ENCODE assay signal across 25 cellular contexts in genomic region chr4:187782425-187782824, GRCh38.
"Had no signal": no experiment of that assay in that cellular context is flagged by ENCODE, and none has a peak within 500 bp of the region (broad histone marks: within the 10 kb centered on the region; RNA-seq: fewer than 3 reads in every experiment).

No MANE protein-coding gene starts in this region.

- H3K4me1 ChIP-seq: esophagus squamous epithelium, heart right ventricle, thyroid gland, upper lobe of left lung, vagina had no signal

- H3K9me3 ChIP-seq: neutrophil, ovary, thyroid gland, vagina had no signal

- H3K4me3 ChIP-seq: esophagus squamous epithelium, heart right ventricle, ovary, thyroid gland, upper lobe of left lung, vagina had no signal

- H3K27ac ChIP-seq: esophagus squamous epithelium, heart right ventricle, neutrophil, ovary, thyroid gland, upper lobe of left lung, vagina had no signal

- H3K27me3 ChIP-seq: esophagus squamous epithelium, heart right ventricle, neutrophil, ovary, thyroid gland, upper lobe of left lung, vagina had no signal

- ATAC-seq: activated CD8-positive, alpha-beta memory T cell treated with anti-CD3 and anti-CD28 coated beads, Interleukin-2, amount 10 ng/mL, durations not matched to agents 7 days and 5 days; activated CD8-positive, alpha-beta T cell treated with anti-CD3 and anti-CD28 coated beads, Interleukin-2, amount 10 ng/mL, durations not matched to agents 7 days and 5 days; activated T-cell treated with anti-CD3 and anti-CD28 coated beads, Interleukin-2, amount 50 U/mL, for 72 hours; heart right ventricle; left cardiac atrium; natural killer cell treated with Interleukin-12 subunit alpha and Interleukin-12 subunit beta and Interleukin-15 and Interleukin-18, amount 100 ng/mL, for 72 hours; right cardiac atrium; stimulated activated memory B cell treated with anti-CD40 and anti-IgM and Interleukin-4, amounts not matched to agents 10 μg/mL and 1 μg/mL and 100 μg/mL, for 72 hours; stimulated activated naive CD8-positive, alpha-beta T cell treated with anti-CD3 and anti-CD28 coated beads, Interleukin-15, amount 100 ng/mL, for 72 hours had no signal

- H3K36me3 ChIP-seq: esophagus squamous epithelium, heart right ventricle, neutrophil, ovary, thyroid gland, upper lobe of left lung, vagina had no signal

- DNase-seq: activated B cell treated with CpG ODN at 0.5 μM for 24 hours; activated CD4-positive, alpha-beta T cell treated with anti-CD3 and anti-CD28 coated beads, Interleukin-2, amount 50 U/mL, for 1 hour; activated CD8-positive, alpha-beta memory T cell treated with anti-CD3 and anti-CD28 coated beads, Interleukin-2, amount 10 ng/mL, durations not matched to agents 7 days and 5 days; activated CD8-positive, alpha-beta T cell treated with anti-CD3 and anti-CD28 coated beads, Interleukin-2, amount 10 ng/mL, durations not matched to agents 7 days and 5 days; activated naive CD4-positive, alpha-beta T cell treated with Interleukin-2 at 50 U/mL for 16 hours; activated T-cell treated with anti-CD3 and anti-CD28 coated beads, Interleukin-2, amount 50 U/mL, for 72 hours; anterior cingulate cortex; effector CD4-positive, alpha-beta T cell; esophagus squamous epithelium; foreskin melanocyte; heart right ventricle; left cardiac atrium; midbrain; ovary; right cardiac atrium; stimulated activated CD4-positive, alpha-beta T cell treated with anti-CD3 and anti-CD28 coated beads, Interleukin-4, amount 100 ng/mL, for 1 hour; stimulated activated naive CD8-positive, alpha-beta T cell treated with anti-CD3 and anti-CD28 coated beads, Interleukin-15, amount 100 ng/mL, for 72 hours; substantia nigra; T-helper 2 cell; thyroid gland; upper lobe of left lung had no signal
